ENCODE assay signal across 17 cellular contexts in genomic region chr10:14558025-14558424, GRCh38.
A peak's percentile ranks its signal among the peaks of the same experiment; 100 is the strongest.
DNase-seq lines count a peak whose midpoint lies in the region; ATAC-seq and TF ChIP-seq lines count a peak whose summit lies in the region.
"Had no signal": no experiment of that assay in that cellular context is flagged by ENCODE, and none has a peak within 500 bp of the region (broad histone marks: within the 10 kb centered on the region; RNA-seq: fewer than 3 reads in every experiment).

No MANE protein-coding gene starts in this region.

- peaks cover 14% of the 10 kb centered on the region for H3K36me3 Mint-ChIP-seq in activated naive CD8-positive, alpha-beta T cell
- peaks cover 10 to 32% (median 15%) of the 10 kb centered on the region in 5 donors for H3K36me3 Mint-ChIP-seq in naive thymus-derived CD4-positive, alpha-beta T cell

- peak overlapping the region in 7 of 11 experiments; percentile 51 to 73 (median 59); a peak in 10 of 22 replicates for H3K9ac ChIP-seq in BLaER1 treated with 17β-estradiol and CSF1 and Interleukin-3, amounts not matched to agents 10 nM and 100 nM

- peaks cover 100% of the 10 kb centered on the region for H3K79me2 ChIP-seq in DOHH2 (ENCODE audit: control insufficient read depth, low read length)

- intact Hi-C loops in naive thymus-derived CD4-positive, alpha-beta T cell (cut with micrococcal nuclease) = no loop called here
- intact Hi-C loops in heart left ventricle (cut with DNase I) = no loop called here

- peaks cover 95% of the 10 kb centered on the region for H3K4me1 Mint-ChIP-seq in activated naive CD8-positive, alpha-beta T cell (ENCODE audit: low read depth)
- H3K4me1 Mint-ChIP-seq in naive thymus-derived CD4-positive, alpha-beta T cell = peaks cover 85 to 100% (median 91%) of the 10 kb centered on the region in 7 donors

- H3K4me2 ChIP-seq in BLaER1 treated with 17β-estradiol and CSF1 and Interleukin-3, amounts not matched to agents 10 nM and 100 nM = peak overlapping the region; percentile 78 to 97 (median 84)
- H3K4me2 ChIP-seq in DOHH2 (ENCODE audit: low read length) = peak overlapping the region; percentile 41

- no peaks in the 10 kb centered on the region for H3K27me3 ChIP-seq in BLaER1 treated with 17β-estradiol and CSF1 and Interleukin-3, amounts not matched to agents 10 nM and 100 nM
- H3K27me3 ChIP-seq in DOHH2 (ENCODE audit: control insufficient read depth, low read length) (no peaks in the 10 kb centered on the region), heart left ventricle (no peaks in the 10 kb centered on the region)
- no peaks in the 10 kb centered on the region for H3K27me3 ChIP-seq in naive thymus-derived CD4-positive, alpha-beta T cell (ENCODE audit: control insufficient read depth in 2 of 2, insufficient read depth in 2 of 2, low read length in 2 of 2)
- H3K27me3 ChIP-seq: gastroesophageal sphincter, uterus had no signal

- POLR2A ChIA-PET in naive thymus-derived CD4-positive, alpha-beta T cell (lab: Charles Lee) = interaction anchor here (0.9 to 19.3 kb wide), 5 partner anchors 9 to 320 kb away, joined by 3 to 429 read pairs (median 9); partner anchors contain the start of gene SUV39H2

- peaks cover 97 to 100% (median 100%) of the 10 kb centered on the region in 10 experiments for H3K4me1 ChIP-seq in BLaER1 treated with 17β-estradiol and CSF1 and Interleukin-3, amounts not matched to agents 10 nM and 100 nM
- H3K4me1 ChIP-seq in DOHH2 (ENCODE audit: control insufficient read depth, low read length) = peaks cover 90% of the 10 kb centered on the region
- H3K4me1 ChIP-seq in naive thymus-derived CD4-positive, alpha-beta T cell (ENCODE audit: control insufficient read depth in 2 of 2, insufficient read depth in 2 of 2, low read length in 2 of 2) = peaks cover 91 to 92% of the 10 kb centered on the region in 2 donors
- H3K4me1 ChIP-seq in heart left ventricle = peaks cover 0 to 82% (median 0%) of the 10 kb centered on the region in 12 donors

- H3K27ac Mint-ChIP-seq in activated naive CD8-positive, alpha-beta T cell = peak overlapping the region; percentile 94
- H3K27ac Mint-ChIP-seq in naive thymus-derived CD4-positive, alpha-beta T cell = peak overlapping the region; percentile 53 to 97 (median 93)

- H3K9me3 Mint-ChIP-seq in activated naive CD8-positive, alpha-beta T cell (ENCODE audit: low read depth) = no peaks in the 10 kb centered on the region
- peaks cover 0 to 3% (median 0%) of the 10 kb centered on the region in 11 donors for H3K9me3 Mint-ChIP-seq in naive thymus-derived CD4-positive, alpha-beta T cell

- 96 to 98% (median 97%) methylated on average over 12 of the region's 12 CpGs for WGBS in heart left ventricle, 4 donors

- no peak overlapping the region for H3K4me3 ChIP-seq in BLaER1 treated with 17β-estradiol and CSF1 and Interleukin-3, amounts not matched to agents 10 nM and 100 nM
- H3K4me3 ChIP-seq in DOHH2 (ENCODE audit: low read length) (no peak overlapping the region), heart left ventricle (no peak overlapping the region)
- no peak overlapping the region for H3K4me3 ChIP-seq in naive thymus-derived CD4-positive, alpha-beta T cell (ENCODE audit: low read length)
- H3K4me3 ChIP-seq: gastroesophageal sphincter, uterus had no signal

- no peak for TF ChIP-seq CTCF in DOHH2 (IDR thresholded peaks at IDR 0.05; ENCODE audit: low read depth, low read length, poor library complexity, severe bottlenecking)
- no peak for TF ChIP-seq CTCF in heart left ventricle (IDR thresholded peaks at IDR 0.05)

- H3K36me3 ChIP-seq in BLaER1 treated with 17β-estradiol and CSF1 and Interleukin-3, amounts not matched to agents 10 nM and 100 nM = peaks cover 0 to 95% (median 59%) of the 10 kb centered on the region in 11 experiments; a peak in 18 of 22 replicates
- H3K36me3 ChIP-seq in DOHH2 (ENCODE audit: control insufficient read depth, low read length) (peaks cover 99% of the 10 kb centered on the region), heart left ventricle (no peaks in the 10 kb centered on the region)
- H3K36me3 ChIP-seq in naive thymus-derived CD4-positive, alpha-beta T cell (ENCODE audit: control insufficient read depth in 2 of 3, insufficient read depth in 3 of 3, low read length in 3 of 3) = peaks cover 0 to 5% (median 0%) of the 10 kb centered on the region in 3 experiments
- H3K36me3 ChIP-seq: gastroesophageal sphincter, uterus had no signal

- no peak for TF ChIP-seq POLR2A in heart left ventricle (IDR thresholded peaks at IDR 0.05)

- H3K9me2 ChIP-seq in DOHH2 (replicated peaks; ENCODE audit: control insufficient read depth, low read length) = no peaks in the 10 kb centered on the region

- ATAC-seq in naive thymus-derived CD4-positive, alpha-beta T cell = no peak
- ATAC-seq in heart left ventricle = no peak
- ATAC-seq: gastroesophageal sphincter had no signal

- CTCF ChIA-PET in naive thymus-derived CD4-positive, alpha-beta T cell (lab: Charles Lee) = interaction anchor here (1.0 to 1.9 kb wide), 4 partner anchors 15 to 279 kb away, joined by 3 to 7 read pairs (median 5); partner anchors contain the start of gene CDNF

- no peaks in the 10 kb centered on the region for H3K27me3 Mint-ChIP-seq in activated naive CD8-positive, alpha-beta T cell
- no peaks in the 10 kb centered on the region for H3K27me3 Mint-ChIP-seq in naive thymus-derived CD4-positive, alpha-beta T cell

- H3F3A ChIP-seq in DOHH2 (ENCODE audit: control insufficient read depth, insufficient read depth) = peaks cover 49% of the 10 kb centered on the region

- peak overlapping the region in 10 of 11 experiments; percentile 24 to 94 (median 88); a peak in 18 of 22 replicates for H3K27ac ChIP-seq in BLaER1 treated with 17β-estradiol and CSF1 and Interleukin-3, amounts not matched to agents 10 nM and 100 nM
- H3K27ac ChIP-seq in DOHH2 (ENCODE audit: low read depth, low read length) (no peak overlapping the region), heart left ventricle (no peak overlapping the region)
- H3K27ac ChIP-seq in naive thymus-derived CD4-positive, alpha-beta T cell (ENCODE audit: low read depth, low read length) = no peak overlapping the region
- H3K27ac ChIP-seq: epithelial cell of prostate, gastroesophageal sphincter, uterus had no signal

- peak overlapping the region; percentile 85 for H3K4me3 Mint-ChIP-seq in activated naive CD8-positive, alpha-beta T cell
- H3K4me3 Mint-ChIP-seq in naive thymus-derived CD4-positive, alpha-beta T cell = peak overlapping the region; percentile 38 to 98 (median 64)

- DNase-seq in naive thymus-derived CD4-positive, alpha-beta T cell = no peak
- DNase-seq in heart left ventricle (no peak), T-helper 9 cell (no peak), NCI-H2081 (lab: John Stamatoyannopoulos, UW) (no peak), putamen (ENCODE audit: low spot score) (no peak)
- DNase-seq: amniotic stem cell; KBM-7; mesenchymal stem cell; NCI-H1092 treated with DMSO at 0.1 percent for 48 hours; occipital lobe; stimulated activated CD4-positive, alpha-beta T cell treated with anti-CD3 and anti-CD28 coated beads, Interleukin-4, amount 100 ng/mL, for 24 hours; uterus had no signal

- H3K9me3 ChIP-seq in BLaER1 treated with 17β-estradiol and CSF1 and Interleukin-3, amounts not matched to agents 10 nM and 100 nM (replicated peaks in 1 of 11) = no peaks in the 10 kb centered on the region; a peak in 1 of 22 replicates
- no peaks in the 10 kb centered on the region for H3K9me3 ChIP-seq in DOHH2 (ENCODE audit: control insufficient read depth, insufficient read depth, low read length)
- no peaks in the 10 kb centered on the region for H3K9me3 ChIP-seq in naive thymus-derived CD4-positive, alpha-beta T cell (ENCODE audit: control insufficient read depth in 2 of 3, low read length in 3 of 3)
- H3K9me3 ChIP-seq in heart left ventricle = no peaks in the 10 kb centered on the region
- H3K9me3 ChIP-seq: gastroesophageal sphincter, uterus had no signal

- H4K20me1 ChIP-seq in BLaER1 treated with 17β-estradiol and CSF1 and Interleukin-3, amounts not matched to agents 10 nM and 100 nM = peaks cover 0 to 100% (median 88%) of the 10 kb centered on the region in 11 experiments; a peak in 17 of 22 replicates
- peaks cover 80% of the 10 kb centered on the region for H4K20me1 ChIP-seq in DOHH2 (ENCODE audit: control insufficient read depth, insufficient read depth, low read depth, low read length)

Comparison
In these comparisons a context has a peak if more than half of its experiments do, and no peak if none do; other contexts are left out.
1. H3K27ac ChIP-seq: peak in BLaER1 treated with 17β-estradiol and CSF1 and Interleukin-3, amounts not matched to agents 10 nM and 100 nM (10 of 11); none in DOHH2 (single experiment), naive thymus-derived CD4-positive, alpha-beta T cell (single experiment) and heart left ventricle (0 of 12).